ENCODE assay signal across 8 cellular contexts in the genomic region with DNA sequence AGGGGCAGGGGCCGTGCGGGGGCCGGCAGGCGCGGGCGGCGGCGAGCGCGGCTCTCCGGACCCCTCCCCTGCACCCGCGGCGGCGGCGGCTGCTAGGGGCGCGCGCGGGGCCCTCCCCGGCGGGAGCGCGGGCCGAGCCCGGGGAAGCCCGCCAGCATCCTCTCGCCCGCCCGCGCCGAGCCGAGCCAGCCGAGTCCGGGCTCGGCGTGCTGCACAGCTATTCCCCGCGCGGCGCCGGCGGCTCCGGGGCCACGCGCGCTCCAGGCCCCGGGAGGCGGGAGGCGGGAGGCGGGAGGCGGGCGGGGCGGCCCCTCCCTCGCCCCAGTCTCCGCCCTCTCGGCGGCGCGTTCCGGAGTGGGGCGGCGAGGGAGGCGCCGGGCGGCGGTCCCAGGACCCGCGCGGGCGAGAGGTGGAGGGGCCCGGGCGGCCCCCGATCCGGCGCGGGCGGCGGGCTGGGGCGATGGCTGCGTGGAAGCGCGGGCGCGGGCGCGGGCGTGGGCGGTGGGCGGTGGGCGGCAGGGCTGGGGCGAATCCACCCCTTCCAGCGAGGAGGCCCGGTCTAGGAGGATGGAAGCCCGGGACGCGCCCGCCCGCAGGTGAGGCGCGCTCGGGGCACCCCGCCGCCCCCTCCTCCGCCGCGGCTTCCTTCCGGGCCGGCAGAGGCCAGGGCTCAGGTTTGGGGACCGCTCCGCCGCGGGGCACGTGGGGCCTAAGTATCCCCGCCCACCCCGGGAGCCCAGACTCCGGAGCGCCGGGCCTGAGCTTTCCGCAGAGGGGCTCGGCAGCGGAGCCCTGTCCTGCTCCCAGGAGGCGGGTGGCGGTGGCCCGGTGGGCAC. TPM values are rescaled to one million over a fixed set of nuclear protein-coding genes. Genes with fewer than 3 reads are reported as not detected.
DNase-seq lines count a peak whose midpoint lies in the region; ATAC-seq and TF ChIP-seq lines count a peak whose summit lies in the region.

Gene ADCY3, minus strand, starts transcription at position 261 of the 836 bp plus-strand sequence. CDS start 1,250 bp downstream, outside the sequence.

- peaks cover 31% of the 10 kb centered on the region for H3K4me1 Mint-ChIP-seq in activated naive CD4-positive, alpha-beta T cell treated with anti-CD3 and anti-CD28 coated beads, Interleukin-2, amount 50 U/mL, for 24 hours
- H3K4me1 Mint-ChIP-seq in osteocyte (ENCODE audit: unreplicated experiment): peaks cover 41% of the 10 kb centered on the region

- H3K4me3 ChIP-seq in SJCRH30: peak within 1 kb of the TSS; percentile 78
- H3K4me3 ChIP-seq in upper lobe of right lung: peak within 1 kb of the TSS; percentile 62

- H3K36me3 Mint-ChIP-seq in activated naive CD4-positive, alpha-beta T cell treated with anti-CD3 and anti-CD28 coated beads, Interleukin-2, amount 50 U/mL, for 24 hours: peaks cover 1% of the 10 kb centered on the region
- no peaks in the 10 kb centered on the region for H3K36me3 Mint-ChIP-seq in osteocyte (ENCODE audit: unreplicated experiment)

- peak; percentile 58 for ATAC-seq in GM18907 (IDR thresholded peaks at IDR 0.05; ENCODE audit: unreplicated experiment)
- ATAC-seq in HG03108 (IDR thresholded peaks at IDR 0.05; ENCODE audit: unreplicated experiment): peak; percentile 52
- ATAC-seq in upper lobe of right lung: peak; percentile 73

- H3K27ac ChIP-seq in SJCRH30 (peak within 1 kb of the TSS; percentile 49; the same call in 1 of the 2 replicates), upper lobe of right lung (no peak within 1 kb of the TSS)

- H3K9me3 ChIP-seq in SJCRH30 (replicated peaks) (no peaks in the 10 kb centered on the region), upper lobe of right lung (no peaks in the 10 kb centered on the region)

- DNase-seq in AG08395 (ENCODE audit: low spot score) (peak; percentile 67), SJCRH30 (peak; percentile 75 to 80), glomerular visceral epithelial cell (ENCODE audit: extremely low spot score) (peak; percentile 45), osteocyte (ENCODE audit: extremely low spot score, unreplicated experiment) (no peak), upper lobe of right lung (peak; percentile 78)

- peaks cover 18% of the 10 kb centered on the region for H3K36me3 ChIP-seq in SJCRH30
- H3K36me3 ChIP-seq in upper lobe of right lung: no peaks in the 10 kb centered on the region

- H3K4me1 ChIP-seq in SJCRH30 (peaks cover 10% of the 10 kb centered on the region; the same call in 1 of the 2 replicates), upper lobe of right lung (peaks cover 6% of the 10 kb centered on the region)

- H3K27ac Mint-ChIP-seq in activated naive CD4-positive, alpha-beta T cell treated with anti-CD3 and anti-CD28 coated beads, Interleukin-2, amount 50 U/mL, for 24 hours: peak within 1 kb of the TSS; percentile 44
- peak within 1 kb of the TSS; percentile 84 for H3K27ac Mint-ChIP-seq in osteocyte (ENCODE audit: unreplicated experiment)

- H3K27me3 Mint-ChIP-seq in activated naive CD4-positive, alpha-beta T cell treated with anti-CD3 and anti-CD28 coated beads, Interleukin-2, amount 50 U/mL, for 24 hours: no peaks in the 10 kb centered on the region
- no peaks in the 10 kb centered on the region for H3K27me3 Mint-ChIP-seq in osteocyte (ENCODE audit: unreplicated experiment)

- TF ChIP-seq CTCF in osteocyte (IDR thresholded peaks at IDR 0.05): no peak
- TF ChIP-seq CTCF in upper lobe of right lung (IDR thresholded peaks at IDR 0.05): no peak

- intact Hi-C loops in upper lobe of right lung (cut with DNase I): no loop called here

- H3K4me3 Mint-ChIP-seq in activated naive CD4-positive, alpha-beta T cell treated with anti-CD3 and anti-CD28 coated beads, Interleukin-2, amount 50 U/mL, for 24 hours: peak within 1 kb of the TSS; percentile 85
- peak within 1 kb of the TSS; percentile 88 for H3K4me3 Mint-ChIP-seq in osteocyte (ENCODE audit: unreplicated experiment)

- H3K27me3 ChIP-seq in SJCRH30 (no peaks in the 10 kb centered on the region), upper lobe of right lung (no peaks in the 10 kb centered on the region)

- no peaks in the 10 kb centered on the region for H3K9me3 Mint-ChIP-seq in activated naive CD4-positive, alpha-beta T cell treated with anti-CD3 and anti-CD28 coated beads, Interleukin-2, amount 50 U/mL, for 24 hours
- no peaks in the 10 kb centered on the region for H3K9me3 Mint-ChIP-seq in osteocyte (ENCODE audit: unreplicated experiment)

RNA-seq across cellular contexts. Expression of gene ADCY3, which starts in this region (rescaled TPM):
- total RNA-seq in SJCRH30 (2014; rRNA removed; shearing (Covaris generic)): 73.2 and 73.9 TPM in 2 replicates
- total RNA-seq in osteocyte (99.9 and 118 TPM in 2 replicates), upper lobe of right lung (37.0 TPM)
